ENCODE assay signal across 8 cellular contexts in the genomic region with DNA sequence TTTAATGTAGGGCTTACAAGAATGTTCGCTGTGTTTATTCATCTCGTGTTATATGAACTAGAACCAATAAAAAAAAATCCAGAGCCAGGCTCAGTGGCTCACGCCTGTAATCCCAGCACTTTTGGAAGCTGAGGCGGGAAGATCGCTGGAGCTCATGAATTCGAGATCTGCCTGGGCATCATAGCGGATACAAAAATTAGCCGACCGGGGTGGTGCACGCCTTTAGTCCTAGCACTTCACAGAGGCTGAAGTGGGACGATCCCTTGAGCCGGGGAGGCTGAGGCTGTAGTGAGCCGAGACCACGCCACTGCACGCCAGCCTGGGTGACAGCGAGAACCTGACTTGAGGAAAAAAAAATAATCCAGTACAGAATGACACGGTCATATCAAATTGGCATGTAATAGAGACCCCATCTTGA. TPM values are rescaled to one million over a fixed set of nuclear protein-coding genes. Genes with fewer than 3 reads are reported as not detected.
DNase-seq lines count a peak whose midpoint lies in the region; ATAC-seq, FAIRE-seq and TF ChIP-seq lines count a peak whose summit lies in the region.

No MANE protein-coding gene starts in this region.

- 0 out of 3 replicates have a peak, but pooled peaks cover 4% of the 10 kb centered on the region for H3K4me1 ChIP-seq in A549
- peaks cover 13% of the 10 kb centered on the region for H3K4me1 ChIP-seq in iPS-15b (ENCODE audit: control insufficient read depth, insufficient read depth, low read length)

- DNase-seq in A549 (ENCODE audit: low read depth in 1 of 2, low spot score in 1 of 2) (peak in 1 of 2 experiments; percentile 23), NCI-H1092 (lab: John Stamatoyannopoulos, UW) (peak; percentile 54), activated gamma-delta T cell treated with Interleukin-2 at 50 U/mL for 16 hours (peak; percentile 17), urothelium cell line (ENCODE audit: low spot score) (no peak), caudate nucleus (lab: John Stamatoyannopoulos, UW) (no peak)
- peak; percentile 29 for DNase-seq in stimulated activated CD4-positive, alpha-beta T cell treated with anti-CD3 and anti-CD28 coated beads, Interleukin-4, amount 100 ng/mL, for 24 hours

- CTCF ChIA-PET in A549 (lab: Yijun Ruan, JAX), result interaction anchor here (1.8 to 1.9 kb wide), 2 partner anchors 24 to 28 kb away, joined by 6 to 11 read pairs; a partner anchor contains a TSS

- no peak for FAIRE-seq in A549 (lab: Jason Lieb, UNC)
- no peak for FAIRE-seq in urothelium cell line (lab: Jason Lieb, UNC)

- POLR2A ChIA-PET in A549 (lab: Yijun Ruan, JAX), result interaction anchor here (1.7 to 10.7 kb wide), 5 partner anchors 14 to 56 kb away, joined by 5 to 127 read pairs (median 49); a partner anchor contains a TSS

- TF ChIP-seq CTCF in A549 (IDR thresholded peaks at IDR 0.05), result no peak

- peak overlapping the region in 1 of 2 experiments; percentile 81; a peak in 3 of 6 replicates for H3K27ac ChIP-seq in A549
- H3K27ac ChIP-seq in caudate nucleus (ENCODE audit: low read depth, low read length), result no peak overlapping the region

- 0 out of 2 replicates have a peak, but pooled peaks have one; percentile 21 for TF ChIP-seq POLR2A in A549 (IDR thresholded peaks at IDR 0.05; ENCODE audit: low read length)

- H3K4me2 ChIP-seq in A549, result peak overlapping the region; percentile 68

- H3K27me3 ChIP-seq in iPS-15b (ENCODE audit: control insufficient read depth, insufficient read depth, low read length), result no peaks in the 10 kb centered on the region

- no peaks in the 10 kb centered on the region for H3K36me3 ChIP-seq in iPS-15b (ENCODE audit: control insufficient read depth, insufficient read depth, low read length)

- no peak; a peak in 1 of 6 replicates for ATAC-seq in A549
- peak; percentile 9 for ATAC-seq in GM18867 (IDR thresholded peaks at IDR 0.05; ENCODE audit: unreplicated experiment)

- no peak for TF ChIP-seq RAD21 in A549 (conservative IDR thresholded peaks at IDR 0.05 in 1 of 2, IDR thresholded peaks at IDR 0.05 in 1 of 2)

- TF ChIP-seq EP300 in A549 (IDR thresholded peaks at IDR 0.05), result no peak

- H3K9ac ChIP-seq in iPS-15b (ENCODE audit: low read depth, low read length), result peak overlapping the region; percentile 99

- WGBS in A549 (ENCODE audit: missing lambda C conversion rate), result 92% methylated on average over 17 of the region's 17 CpGs

- no peaks in the 10 kb centered on the region for H3K9me3 ChIP-seq in A549
- no peaks in the 10 kb centered on the region for H3K9me3 ChIP-seq in iPS-15b (ENCODE audit: control insufficient read depth, insufficient read depth, low read length)

- H3K4me3 ChIP-seq in A549 (0 out of 3 replicates have a peak overlapping the region, but pooled peaks have one; percentile 52), iPS-15b (ENCODE audit: low read depth, low read length) (peak overlapping the region; percentile 89)

TF ChIP-seq in A549, 52 proteins besides CTCF, POLR2A, EP300 and RAD21:
- TF ChIP-seq, protein P1, sequence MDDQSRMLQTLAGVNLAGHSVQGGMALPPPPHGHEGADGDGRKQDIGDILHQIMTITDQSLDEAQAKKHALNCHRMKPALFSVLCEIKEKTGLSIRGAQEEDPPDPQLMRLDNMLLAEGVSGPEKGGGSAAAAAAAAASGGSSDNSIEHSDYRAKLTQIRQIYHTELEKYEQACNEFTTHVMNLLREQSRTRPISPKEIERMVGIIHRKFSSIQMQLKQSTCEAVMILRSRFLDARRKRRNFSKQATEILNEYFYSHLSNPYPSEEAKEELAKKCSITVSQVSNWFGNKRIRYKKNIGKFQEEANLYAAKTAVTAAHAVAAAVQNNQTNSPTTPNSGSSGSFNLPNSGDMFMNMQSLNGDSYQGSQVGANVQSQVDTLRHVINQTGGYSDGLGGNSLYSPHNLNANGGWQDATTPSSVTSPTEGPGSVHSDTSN (IDR thresholded peaks at IDR 0.05), result no peak
- TF ChIP-seq CBX8 (IDR thresholded peaks at IDR 0.05) (no peak), SMC3 (IDR thresholded peaks at IDR 0.05) (no peak), RFX5 (IDR thresholded peaks at IDR 0.05) (no peak), JUNB (IDR thresholded peaks at IDR 0.05) (no peak), CHD2 (IDR thresholded peaks at IDR 0.05; ENCODE audit: low read length, partially characterized antibody) (no peak), HEYL (CRISPR knock-in tag; IDR thresholded peaks at IDR 0.05) (no peak), MAZ (IDR thresholded peaks at IDR 0.05; ENCODE audit: borderline replicate concordance, low read depth, low read length) (no peak), SREBF2 (IDR thresholded peaks at IDR 0.05) (no peak), CHD4 (IDR thresholded peaks at IDR 0.05; ENCODE audit: borderline replicate concordance) (no peak), EHMT2 (IDR thresholded peaks at IDR 0.05; ENCODE audit: low read depth) (no peak), ZSCAN20 (CRISPR knock-in tag; IDR thresholded peaks at IDR 0.05) (no peak), HOXB13 (CRISPR knock-in tag; IDR thresholded peaks at IDR 0.05; ENCODE audit: low read depth) (no peak), GATA3 (IDR thresholded peaks at IDR 0.05; ENCODE audit: borderline replicate concordance) (no peak)
- TF ChIP-seq, protein P2, sequence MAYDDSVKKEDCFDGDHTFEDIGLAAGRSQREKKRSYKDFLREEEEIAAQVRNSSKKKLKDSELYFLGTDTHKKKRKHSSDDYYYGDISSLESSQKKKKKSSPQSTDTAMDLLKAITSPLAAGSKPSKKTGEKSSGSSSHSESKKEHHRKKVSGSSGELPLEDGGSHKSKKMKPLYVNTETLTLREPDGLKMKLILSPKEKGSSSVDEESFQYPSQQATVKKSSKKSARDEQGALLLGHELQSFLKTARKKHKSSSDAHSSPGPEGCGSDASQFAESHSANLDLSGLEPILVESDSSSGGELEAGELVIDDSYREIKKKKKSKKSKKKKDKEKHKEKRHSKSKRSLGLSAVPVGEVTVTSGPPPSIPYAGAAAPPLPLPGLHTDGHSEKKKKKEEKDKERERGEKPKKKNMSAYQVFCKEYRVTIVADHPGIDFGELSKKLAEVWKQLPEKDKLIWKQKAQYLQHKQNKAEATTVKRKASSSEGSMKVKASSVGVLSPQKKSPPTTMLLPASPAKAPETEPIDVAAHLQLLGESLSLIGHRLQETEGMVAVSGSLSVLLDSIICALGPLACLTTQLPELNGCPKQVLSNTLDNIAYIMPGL (CRISPR knock-in tag; IDR thresholded peaks at IDR 0.05; ENCODE audit: borderline replicate concordance), result no peak

RNA-seq across cellular contexts. Expression of a gene that starts 46.2 kb away (rescaled TPM):
- not detected in 2 replicates for polyA plus RNA-seq in A549 (2011; rRNA removed)
- polyA plus RNA-seq in A549 (2012; cell fraction: cytosol; rRNA removed), result not detected in 2 replicates
- polyA plus RNA-seq in A549 (2012; cell fraction: nucleus; rRNA removed), result not detected in 2 replicates
- not detected in 3 replicates for polyA plus RNA-seq in A549 (2017; fragmentation: RNase III; extraction: RNeasy Plus Mini Kit Qiagen cat#74134 plus additional on column Dnase treatment)
- not detected in 2 replicates for polyA minus RNA-seq in A549 (2011; rRNA and poly(A)+ RNA removed)

Comparison
In these comparisons a context has a peak if more than half of its experiments do, and no peak if none do; other contexts are left out.
1. DNase-seq: peak in NCI-H1092 (single experiment), activated gamma-delta T cell treated with Interleukin-2 at 50 U/mL for 16 hours (single experiment) and stimulated activated CD4-positive, alpha-beta T cell treated with anti-CD3 and anti-CD28 coated beads, Interleukin-4, amount 100 ng/mL, for 24 hours (single experiment); none in urothelium cell line (single experiment) and caudate nucleus (0 of 61).